ENCODE assay signal across 27 cellular contexts in genomic region chr5:78890663-78891379, GRCh38.
"Had no signal": no experiment of that assay in that cellular context is flagged by ENCODE, and none has a peak within 500 bp of the region (broad histone marks: within the 10 kb centered on the region; RNA-seq: fewer than 3 reads in every experiment).

No MANE protein-coding gene starts in this region.

- FAIRE-seq: colon, endometrium, islet of Langerhans, keratinocyte had no signal

- H3K27me3 ChIP-seq: esophagus squamous epithelium, gastrocnemius medialis, heart right ventricle had no signal

- H3K4me3 ChIP-seq: coronary artery, esophagus squamous epithelium, gastrocnemius medialis, heart right ventricle, left ventricle myocardium inferior, lower lobe of right lung, mucosa of descending colon had no signal

- H3K27ac ChIP-seq: coronary artery, epithelial cell of prostate, esophagus squamous epithelium, gastrocnemius medialis, heart right ventricle, left ventricle myocardium inferior, lower lobe of right lung had no signal

- H3K27me3 Mint-ChIP-seq: dendritic cell treated with granulocyte-macrophage colony-stimulating factor and Interleukin-4, amounts not matched to agents 40 ng/mL and 50 ng/mL, for 4 days; effector memory CD8-positive, alpha-beta T cell; naive B cell had no signal

- H3K36me3 Mint-ChIP-seq: mesothelial cell of epicardium had no signal

- H3K9me3 Mint-ChIP-seq: dendritic cell treated with granulocyte-macrophage colony-stimulating factor and Interleukin-4, amounts not matched to agents 40 ng/mL and 50 ng/mL, for 4 days; effector memory CD8-positive, alpha-beta T cell; endodermal cell; mesothelial cell of epicardium had no signal

- H3K36me3 ChIP-seq: esophagus squamous epithelium, gastrocnemius medialis, heart right ventricle, left ventricle myocardium inferior, lower lobe of right lung had no signal

- H3K4me3 Mint-ChIP-seq: dendritic cell treated with granulocyte-macrophage colony-stimulating factor and Interleukin-4, amounts not matched to agents 40 ng/mL and 50 ng/mL, for 4 days; effector memory CD8-positive, alpha-beta T cell; endodermal cell; mesothelial cell of epicardium; naive B cell had no signal

- ATAC-seq: effector memory CD8-positive, alpha-beta T cell; esophagus mucosa; gastrocnemius medialis; heart right ventricle; left cardiac atrium; lower lobe of right lung; mucosa of descending colon had no signal

- DNase-seq: effector CD8-positive, alpha-beta T cell; effector memory CD8-positive, alpha-beta T cell; endodermal cell; erythroblast; esophagus squamous epithelium; foreskin fibroblast; foreskin melanocyte; gastrocnemius medialis; glutamatergic neuron; head of caudate nucleus; heart right ventricle; hippocampal formation; left cardiac atrium; left ventricle myocardium inferior; lower lobe of right lung; mesenchymal stem cell; mucosa of descending colon; naive B cell had no signal

- H3K27ac Mint-ChIP-seq: dendritic cell treated with granulocyte-macrophage colony-stimulating factor and Interleukin-4, amounts not matched to agents 40 ng/mL and 50 ng/mL, for 4 days; effector memory CD8-positive, alpha-beta T cell; endodermal cell; mesothelial cell of epicardium had no signal

- H3K9me3 ChIP-seq: esophagus squamous epithelium, gastrocnemius medialis, heart right ventricle, left ventricle myocardium inferior, lower lobe of right lung, mucosa of descending colon had no signal
